1 cellular context compared by ENCODE assay signal in genomic region chr1:231340328-231341013, GRCh38.
TF ChIP-seq lines count a peak whose summit lies in the region.

No MANE protein-coding gene starts in this region.

TF ChIP-seq in HEK293, 187 proteins besides CTCF, POLR2A, EP300 and RAD21 (continued from another document and continues in another):
- TF ChIP-seq, protein P1, sequence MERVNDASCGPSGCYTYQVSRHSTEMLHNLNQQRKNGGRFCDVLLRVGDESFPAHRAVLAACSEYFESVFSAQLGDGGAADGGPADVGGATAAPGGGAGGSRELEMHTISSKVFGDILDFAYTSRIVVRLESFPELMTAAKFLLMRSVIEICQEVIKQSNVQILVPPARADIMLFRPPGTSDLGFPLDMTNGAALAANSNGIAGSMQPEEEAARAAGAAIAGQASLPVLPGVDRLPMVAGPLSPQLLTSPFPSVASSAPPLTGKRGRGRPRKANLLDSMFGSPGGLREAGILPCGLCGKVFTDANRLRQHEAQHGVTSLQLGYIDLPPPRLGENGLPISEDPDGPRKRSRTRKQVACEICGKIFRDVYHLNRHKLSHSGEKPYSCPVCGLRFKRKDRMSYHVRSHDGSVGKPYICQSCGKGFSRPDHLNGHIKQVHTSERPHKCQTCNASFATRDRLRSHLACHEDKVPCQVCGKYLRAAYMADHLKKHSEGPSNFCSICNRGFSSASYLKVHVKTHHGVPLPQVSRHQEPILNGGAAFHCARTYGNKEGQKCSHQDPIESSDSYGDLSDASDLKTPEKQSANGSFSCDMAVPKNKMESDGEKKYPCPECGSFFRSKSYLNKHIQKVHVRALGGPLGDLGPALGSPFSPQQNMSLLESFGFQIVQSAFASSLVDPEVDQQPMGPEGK (tag by site-specific recombination; IDR thresholded peaks at IDR 0.05) = no peak
- TF ChIP-seq ZNF302 (tag by site-specific recombination; IDR thresholded peaks at IDR 0.05; ENCODE audit: low read depth) (no peak), ZNF600 (tag by site-specific recombination; IDR thresholded peaks at IDR 0.05) (peak; percentile 39; the same call in 1 of the 2 replicates), ZNF830 (tag by site-specific recombination; IDR thresholded peaks at IDR 0.05; ENCODE audit: low read depth) (no peak), INSM2 (tag by site-specific recombination; IDR thresholded peaks at IDR 0.05) (no peak), PRDM10 (tag by site-specific recombination; IDR thresholded peaks at IDR 0.05) (peak; percentile 61), ZSCAN30 (tag by site-specific recombination; IDR thresholded peaks at IDR 0.05) (no peak), ZNF837 (tag by site-specific recombination; IDR thresholded peaks at IDR 0.05) (no peak), ZNF138 (tag by site-specific recombination; IDR thresholded peaks at IDR 0.05; ENCODE audit: borderline replicate concordance) (no peak), ZNF391 (tag by site-specific recombination; IDR thresholded peaks at IDR 0.05; ENCODE audit: borderline replicate concordance, low read depth) (no peak), ZNF514 (tag by site-specific recombination; IDR thresholded peaks at IDR 0.05) (no peak), ZNF24 (tag by site-specific recombination; IDR thresholded peaks at IDR 0.05) (no peak), ZNF660 (tag by site-specific recombination; IDR thresholded peaks at IDR 0.05) (no peak), TSHZ1 (tag by site-specific recombination; IDR thresholded peaks at IDR 0.05; ENCODE audit: borderline replicate concordance) (no peak), ZFP37 (tag by site-specific recombination; IDR thresholded peaks at IDR 0.05) (no peak), ZNF624 (tag by site-specific recombination; IDR thresholded peaks at IDR 0.05) (no peak), YY1 (tag by site-specific recombination; IDR thresholded peaks at IDR 0.05) (no peak), ZNF416 (tag by site-specific recombination; IDR thresholded peaks at IDR 0.05) (no peak), ZNF37A (tag by site-specific recombination; IDR thresholded peaks at IDR 0.05) (no peak), ZNF791 (tag by site-specific recombination; IDR thresholded peaks at IDR 0.05) (no peak), ZNF350 (tag by site-specific recombination; IDR thresholded peaks at IDR 0.05) (no peak), ZNF677 (tag by site-specific recombination; IDR thresholded peaks at IDR 0.05) (no peak), ZNF426 (tag by site-specific recombination; IDR thresholded peaks at IDR 0.05) (no peak), ZNF214 (tag by site-specific recombination; IDR thresholded peaks at IDR 0.05; ENCODE audit: borderline replicate concordance) (no peak), SCRT2 (tag by site-specific recombination; IDR thresholded peaks at IDR 0.05) (peak; percentile 72), ZBTB26 (tag by site-specific recombination; optimal IDR thresholded peaks at IDR 0.05) (no peak)
- TF ChIP-seq, protein P2, sequence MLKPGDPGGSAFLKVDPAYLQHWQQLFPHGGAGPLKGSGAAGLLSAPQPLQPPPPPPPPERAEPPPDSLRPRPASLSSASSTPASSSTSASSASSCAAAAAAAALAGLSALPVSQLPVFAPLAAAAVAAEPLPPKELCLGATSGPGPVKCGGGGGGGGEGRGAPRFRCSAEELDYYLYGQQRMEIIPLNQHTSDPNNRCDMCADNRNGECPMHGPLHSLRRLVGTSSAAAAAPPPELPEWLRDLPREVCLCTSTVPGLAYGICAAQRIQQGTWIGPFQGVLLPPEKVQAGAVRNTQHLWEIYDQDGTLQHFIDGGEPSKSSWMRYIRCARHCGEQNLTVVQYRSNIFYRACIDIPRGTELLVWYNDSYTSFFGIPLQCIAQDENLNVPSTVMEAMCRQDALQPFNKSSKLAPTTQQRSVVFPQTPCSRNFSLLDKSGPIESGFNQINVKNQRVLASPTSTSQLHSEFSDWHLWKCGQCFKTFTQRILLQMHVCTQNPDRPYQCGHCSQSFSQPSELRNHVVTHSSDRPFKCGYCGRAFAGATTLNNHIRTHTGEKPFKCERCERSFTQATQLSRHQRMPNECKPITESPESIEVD (tag by site-specific recombination; IDR thresholded peaks at IDR 0.05) = 0 out of 2 replicates have a peak, but pooled peaks have one; percentile 19
- TF ChIP-seq, protein P3, sequence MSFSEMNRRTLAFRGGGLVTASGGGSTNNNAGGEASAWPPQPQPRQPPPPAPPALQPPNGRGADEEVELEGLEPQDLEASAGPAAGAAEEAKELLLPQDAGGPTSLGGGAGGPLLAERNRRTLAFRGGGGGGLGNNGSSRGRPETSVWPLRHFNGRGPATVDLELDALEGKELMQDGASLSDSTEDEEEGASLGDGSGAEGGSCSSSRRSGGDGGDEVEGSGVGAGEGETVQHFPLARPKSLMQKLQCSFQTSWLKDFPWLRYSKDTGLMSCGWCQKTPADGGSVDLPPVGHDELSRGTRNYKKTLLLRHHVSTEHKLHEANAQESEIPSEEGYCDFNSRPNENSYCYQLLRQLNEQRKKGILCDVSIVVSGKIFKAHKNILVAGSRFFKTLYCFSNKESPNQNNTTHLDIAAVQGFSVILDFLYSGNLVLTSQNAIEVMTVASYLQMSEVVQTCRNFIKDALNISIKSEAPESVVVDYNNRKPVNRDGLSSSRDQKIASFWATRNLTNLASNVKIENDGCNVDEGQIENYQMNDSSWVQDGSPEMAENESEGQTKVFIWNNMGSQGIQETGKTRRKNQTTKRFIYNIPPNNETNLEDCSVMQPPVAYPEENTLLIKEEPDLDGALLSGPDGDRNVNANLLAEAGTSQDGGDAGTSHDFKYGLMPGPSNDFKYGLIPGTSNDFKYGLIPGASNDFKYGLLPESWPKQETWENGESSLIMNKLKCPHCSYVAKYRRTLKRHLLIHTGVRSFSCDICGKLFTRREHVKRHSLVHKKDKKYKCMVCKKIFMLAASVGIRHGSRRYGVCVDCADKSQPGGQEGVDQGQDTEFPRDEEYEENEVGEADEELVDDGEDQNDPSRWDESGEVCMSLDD (tag by site-specific recombination; IDR thresholded peaks at IDR 0.05) = no peak
- TF ChIP-seq, protein P4, sequence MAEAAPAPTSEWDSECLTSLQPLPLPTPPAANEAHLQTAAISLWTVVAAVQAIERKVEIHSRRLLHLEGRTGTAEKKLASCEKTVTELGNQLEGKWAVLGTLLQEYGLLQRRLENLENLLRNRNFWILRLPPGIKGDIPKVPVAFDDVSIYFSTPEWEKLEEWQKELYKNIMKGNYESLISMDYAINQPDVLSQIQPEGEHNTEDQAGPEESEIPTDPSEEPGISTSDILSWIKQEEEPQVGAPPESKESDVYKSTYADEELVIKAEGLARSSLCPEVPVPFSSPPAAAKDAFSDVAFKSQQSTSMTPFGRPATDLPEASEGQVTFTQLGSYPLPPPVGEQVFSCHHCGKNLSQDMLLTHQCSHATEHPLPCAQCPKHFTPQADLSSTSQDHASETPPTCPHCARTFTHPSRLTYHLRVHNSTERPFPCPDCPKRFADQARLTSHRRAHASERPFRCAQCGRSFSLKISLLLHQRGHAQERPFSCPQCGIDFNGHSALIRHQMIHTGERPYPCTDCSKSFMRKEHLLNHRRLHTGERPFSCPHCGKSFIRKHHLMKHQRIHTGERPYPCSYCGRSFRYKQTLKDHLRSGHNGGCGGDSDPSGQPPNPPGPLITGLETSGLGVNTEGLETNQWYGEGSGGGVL (tag by site-specific recombination; IDR thresholded peaks at IDR 0.05) = no peak
- TF ChIP-seq, protein P5, sequence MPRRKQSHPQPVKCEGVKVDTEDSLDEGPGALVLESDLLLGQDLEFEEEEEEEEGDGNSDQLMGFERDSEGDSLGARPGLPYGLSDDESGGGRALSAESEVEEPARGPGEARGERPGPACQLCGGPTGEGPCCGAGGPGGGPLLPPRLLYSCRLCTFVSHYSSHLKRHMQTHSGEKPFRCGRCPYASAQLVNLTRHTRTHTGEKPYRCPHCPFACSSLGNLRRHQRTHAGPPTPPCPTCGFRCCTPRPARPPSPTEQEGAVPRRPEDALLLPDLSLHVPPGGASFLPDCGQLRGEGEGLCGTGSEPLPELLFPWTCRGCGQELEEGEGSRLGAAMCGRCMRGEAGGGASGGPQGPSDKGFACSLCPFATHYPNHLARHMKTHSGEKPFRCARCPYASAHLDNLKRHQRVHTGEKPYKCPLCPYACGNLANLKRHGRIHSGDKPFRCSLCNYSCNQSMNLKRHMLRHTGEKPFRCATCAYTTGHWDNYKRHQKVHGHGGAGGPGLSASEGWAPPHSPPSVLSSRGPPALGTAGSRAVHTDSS (tag by site-specific recombination; IDR thresholded peaks at IDR 0.05) = no peak
